In the genomic region with DNA sequence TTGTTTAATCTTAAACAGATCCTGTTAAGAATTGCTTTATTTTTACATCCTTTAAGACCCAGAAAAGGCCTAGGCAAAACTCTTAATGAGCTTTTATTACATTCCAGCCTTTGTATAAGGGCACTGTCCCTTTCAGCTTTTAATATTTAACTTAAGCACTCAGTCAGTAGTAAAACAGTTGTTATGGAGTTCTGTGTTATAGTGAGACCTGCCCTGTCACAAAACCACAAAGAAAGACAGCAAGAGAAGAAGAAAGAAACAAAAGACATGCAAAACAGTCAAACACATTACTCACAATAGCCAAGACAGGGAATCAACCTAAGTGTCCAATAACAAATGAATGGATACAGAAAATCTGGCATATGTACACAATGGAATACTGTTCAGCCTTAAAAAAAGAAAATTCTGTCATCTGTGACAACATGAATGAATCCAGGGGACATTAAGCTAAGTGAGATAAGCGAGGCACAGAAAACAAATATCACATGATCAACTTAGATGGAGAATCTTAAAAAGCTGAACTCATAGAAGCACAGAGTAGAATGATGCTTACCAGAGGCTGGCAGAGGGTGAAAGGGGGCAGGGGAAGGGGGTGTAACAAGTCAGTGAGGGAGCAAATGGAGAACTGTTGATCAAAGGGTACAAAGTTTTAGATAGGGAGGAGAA, we compare ENCODE assay signal across 24 cellular contexts.
DNase-seq lines count a peak whose midpoint lies in the region; ATAC-seq and TF ChIP-seq lines count a peak whose summit lies in the region.
"Had no signal": no experiment of that assay in that cellular context is flagged by ENCODE, and none has a peak within 500 bp of the region (broad histone marks: within the 10 kb centered on the region; RNA-seq: fewer than 3 reads in every experiment).

No MANE protein-coding gene starts in this region.

- H3K9me3 Mint-ChIP-seq in Calu3 (ENCODE audit: low read depth, unreplicated experiment) (peaks cover 2% of the 10 kb centered on the region), neural crest cell (peaks cover under 1% of the 10 kb centered on the region), CD14-positive monocyte (peaks cover 0 to 6% (median 0%) of the 10 kb centered on the region in 7 donors)

- WGBS in lower leg skin, 2 donors, result 72 to 73% methylated on average over 1 of the region's 1 CpG

- H3K4me1 Mint-ChIP-seq in Calu3 (ENCODE audit: low read depth, unreplicated experiment) (peaks cover 44% of the 10 kb centered on the region), neural crest cell (peaks cover 14% of the 10 kb centered on the region), CD14-positive monocyte (peaks cover 5% of the 10 kb centered on the region)
- H3K4me1 Mint-ChIP-seq: naive B cell, T-helper 17 cell had no signal

- H3K4me3 Mint-ChIP-seq in Calu3 (ENCODE audit: low read depth, unreplicated experiment) (peak overlapping the region; percentile 6), neural crest cell (no peak overlapping the region), CD14-positive monocyte (no peak overlapping the region)
- H3K4me3 Mint-ChIP-seq: naive B cell, T-helper 17 cell had no signal

- H3K36me3 Mint-ChIP-seq in Calu3 (ENCODE audit: insufficient read depth, unreplicated experiment) (no peaks in the 10 kb centered on the region), neural crest cell (ENCODE audit: low read depth) (no peaks in the 10 kb centered on the region), CD14-positive monocyte (no peaks in the 10 kb centered on the region)
- H3K36me3 Mint-ChIP-seq: naive B cell had no signal

- ATAC-seq in HG03342 (IDR thresholded peaks at IDR 0.05; ENCODE audit: unreplicated experiment), result peak; percentile 61
- ATAC-seq: esophagus mucosa, lower lobe of right lung, T-helper 17 cell had no signal

- intact Hi-C loops in Calu3 (cut with micrococcal nuclease; ENCODE audit: unreplicated experiment) (no loop called here), CD14-positive monocyte (cut with micrococcal nuclease) (no loop called here), lower leg skin (cut with DNase I; ENCODE audit: low total_unique reads) (no loop called here)

- H3K4me3 ChIP-seq in epithelial cell of proximal tubule (ENCODE audit: low read depth, low read length), result no peak overlapping the region
- no peak overlapping the region for H3K4me3 ChIP-seq in lower leg skin (ENCODE audit: low read depth, poor library complexity, severe bottlenecking)
- H3K4me3 ChIP-seq: lower lobe of right lung, MG63 had no signal

- DNase-seq in Calu3 (no peak), epithelial cell of proximal tubule (ENCODE audit: low read depth) (peak; percentile 65), neural crest cell (ENCODE audit: low read depth, low spot score) (no peak), CD14-positive monocyte (ENCODE audit: low spot score) (no peak), lower leg skin (ENCODE audit: low spot score in 2 of 2) (no peak), SHP77 treated with DMSO at 0.1 percent for 48 hours (lab: John Stamatoyannopoulos, UW) (no peak), NOMO-1 (lab: John Stamatoyannopoulos, UW; ENCODE audit: unreplicated experiment in 2 of 2) (no peak)
- DNase-seq: activated CD4-positive, alpha-beta T cell treated with anti-CD3 and anti-CD28 coated beads, Interleukin-2, amount 50 U/mL, for 1 hour; activated gamma-delta T cell treated with Interleukin-2 at 50 U/mL for 16 hours; C1 segment of cervical spinal cord; DMS79; IMR-90; lower lobe of right lung; MG63; naive B cell; NCI-H1436 treated with DMSO at 0.1 percent for 48 hours; NCI-H2171; NCI-H526 treated with DMSO at 0.1 percent for 48 hours; posterior cingulate gyrus; SIG-M5; stimulated activated CD4-positive, alpha-beta T cell treated with anti-CD3 and anti-CD28 coated beads, Interleukin-4, amount 100 ng/mL, for 1 hour; T-helper 17 cell had no signal

- H3K27me3 Mint-ChIP-seq in Calu3 (ENCODE audit: unreplicated experiment) (no peaks in the 10 kb centered on the region), neural crest cell (ENCODE audit: low read depth) (no peaks in the 10 kb centered on the region), CD14-positive monocyte (ENCODE audit: low read depth in 3 of 3) (peaks cover 0 to 2% (median 0%) of the 10 kb centered on the region in 3 donors)

- H3K27ac Mint-ChIP-seq in Calu3 (ENCODE audit: unreplicated experiment) (peak overlapping the region; percentile 9), neural crest cell (ENCODE audit: unreplicated experiment) (peak overlapping the region; percentile 1), CD14-positive monocyte (no peak overlapping the region)
- H3K27ac Mint-ChIP-seq: naive B cell, T-helper 17 cell had no signal

- TF ChIP-seq POLR2A in lower leg skin (IDR thresholded peaks at IDR 0.05), result no peak

- TF ChIP-seq CTCF in Calu3 (IDR thresholded peaks at IDR 0.05; ENCODE audit: unreplicated experiment), result no peak
- no peak for TF ChIP-seq CTCF in epithelial cell of proximal tubule (conservative IDR thresholded peaks at IDR 0.05; ENCODE audit: low read depth, low read length)
- no peak for TF ChIP-seq CTCF in neural crest cell (conservative IDR thresholded peaks at IDR 0.05)
- no peak for TF ChIP-seq CTCF in CD14-positive monocyte (IDR thresholded peaks at IDR 0.05)
- TF ChIP-seq CTCF in lower leg skin (IDR thresholded peaks at IDR 0.05), result no peak

- BruUV-seq in Calu3 (replicated peaks; lab: Mats Ljungman, UMichigan), result no TSS peak

- CTCF ChIA-PET in Calu3 (lab: Charles Lee), result interaction anchor here (0.5 to 1.4 kb wide), 3 partner anchors 35 to 1526 kb away, joined by 3 to 4 read pairs (median 4); no protein-coding TSS in a partner anchor

Comparison
In these comparisons a context has a peak if more than half of its experiments do, and no peak if none do; other contexts are left out.
1. H3K27ac Mint-ChIP-seq: peak in Calu3 (single experiment) and neural crest cell (single experiment); none in CD14-positive monocyte (0 of 7).